4 cellular contexts compared by ENCODE assay signal in the genomic region with DNA sequence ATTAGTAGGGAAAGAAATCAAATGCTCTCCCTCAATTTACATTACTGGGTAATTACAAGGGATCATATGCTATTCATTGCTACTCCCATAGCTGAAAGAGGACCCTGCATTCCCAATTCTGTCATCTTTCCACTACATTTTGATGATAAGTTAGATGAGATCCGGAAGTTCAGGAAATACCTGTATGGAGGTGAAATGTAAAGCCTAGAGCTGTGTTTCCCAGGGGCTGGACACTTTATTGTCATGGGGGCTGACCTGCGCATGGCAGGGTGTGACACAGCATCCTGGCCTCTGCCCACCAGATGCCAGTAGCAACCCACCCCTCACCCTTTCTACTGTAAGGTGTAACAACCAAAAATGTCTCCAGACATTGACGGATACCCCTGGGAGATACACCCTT. TPM values are rescaled to one million over a fixed set of nuclear protein-coding genes. Genes with fewer than 3 reads are reported as not detected.
"Had no signal": no experiment of that assay in that cellular context is flagged by ENCODE, and none has a peak within 500 bp of the region (broad histone marks: within the 10 kb centered on the region; RNA-seq: fewer than 3 reads in every experiment).

No MANE protein-coding gene starts in this region.

- ATAC-seq: GM12878 had no signal

- H3K4me3 ChIP-seq: GM12878 had no signal

- DNase-seq: GDM1, GF-D8 had no signal

RNA-seq across cellular contexts. Expression of a gene that starts 56.6 kb away (rescaled TPM):
- total RNA-seq: G401 had no signal
